ENCODE assay signal across 22 cellular contexts in the genomic region with DNA sequence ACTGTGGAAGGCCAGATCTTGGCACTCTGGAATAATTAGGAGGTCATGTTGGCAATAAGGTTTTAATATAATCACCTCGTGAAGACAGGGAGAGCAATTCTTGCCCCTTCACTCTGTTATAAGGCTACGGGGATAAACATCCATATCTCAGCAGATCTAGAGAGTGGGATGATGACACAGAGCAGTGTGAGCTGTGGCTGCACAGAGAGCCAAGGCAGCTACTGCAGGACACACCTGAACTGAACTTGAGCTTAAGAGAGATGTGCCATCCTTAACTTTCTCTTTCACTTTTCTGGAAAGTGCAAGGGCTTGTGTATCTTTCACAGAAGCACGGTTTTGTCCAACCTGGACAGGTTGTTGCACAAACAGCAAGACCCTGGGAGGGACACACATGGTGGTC.
A peak's percentile ranks its signal among the peaks of the same experiment; 100 is the strongest.
DNase-seq lines count a peak whose midpoint lies in the region; ATAC-seq and TF ChIP-seq lines count a peak whose summit lies in the region.
"Had no signal": no experiment of that assay in that cellular context is flagged by ENCODE, and none has a peak within 500 bp of the region (broad histone marks: within the 10 kb centered on the region; RNA-seq: fewer than 3 reads in every experiment).

No MANE protein-coding gene starts in this region.

- POLR2A ChIA-PET in activated CD4-positive, alpha-beta T cell treated with anti-CD3 and anti-CD28 coated beads, Interleukin-2, amount 10 ng/mL, durations not matched to agents 7 days and 5 days (lab: Charles Lee) = no interaction called here
- POLR2A ChIA-PET in activated CD8-positive, alpha-beta T cell treated with anti-CD3 and anti-CD28 coated beads, Interleukin-2, amount 10 ng/mL, durations not matched to agents 7 days and 5 days (lab: Charles Lee) = no interaction called here

- H3K4me1 ChIP-seq in CD4-positive, CD25-positive, alpha-beta regulatory T cell (ENCODE audit: control insufficient read depth, insufficient read depth, low read length, poor library complexity, severe bottlenecking) = peaks cover 14% of the 10 kb centered on the region
- no peaks in the 10 kb centered on the region for H3K4me1 ChIP-seq in neural progenitor cell
- H3K4me1 ChIP-seq: lower lobe of right lung, uterus had no signal

- no peak overlapping the region for H3K9ac ChIP-seq in neural progenitor cell
- H3K9ac ChIP-seq: GM23248 had no signal

- H3K9me3 ChIP-seq in CD4-positive, CD25-positive, alpha-beta regulatory T cell (ENCODE audit: control insufficient read depth in 2 of 2, low read length in 2 of 2) = no peaks in the 10 kb centered on the region
- no peaks in the 10 kb centered on the region for H3K9me3 ChIP-seq in neural progenitor cell (ENCODE audit: low read depth)
- H3K9me3 ChIP-seq: lower lobe of right lung, mucosa of descending colon, suprapubic skin, uterus had no signal

- no peaks in the 10 kb centered on the region for H3K27me3 Mint-ChIP-seq in activated CD4-positive, alpha-beta T cell treated with anti-CD3 and anti-CD28 coated beads, Interleukin-2, amount 10 ng/mL, durations not matched to agents 7 days and 5 days
- H3K27me3 Mint-ChIP-seq in CD4-positive, CD25-positive, alpha-beta regulatory T cell = no peaks in the 10 kb centered on the region
- H3K27me3 Mint-ChIP-seq in activated CD8-positive, alpha-beta T cell treated with anti-CD3 and anti-CD28 coated beads, Interleukin-2, amount 10 ng/mL, durations not matched to agents 7 days and 5 days (ENCODE audit: low read depth) = no peaks in the 10 kb centered on the region
- H3K27me3 Mint-ChIP-seq in neural progenitor cell (ENCODE audit: insufficient read depth, low read depth) = peaks cover 2% of the 10 kb centered on the region

- peaks cover 41% of the 10 kb centered on the region for H3K4me1 Mint-ChIP-seq in activated CD4-positive, alpha-beta T cell treated with anti-CD3 and anti-CD28 coated beads, Interleukin-2, amount 10 ng/mL, durations not matched to agents 7 days and 5 days
- peaks cover 2 to 27% (median 20%) of the 10 kb centered on the region in 4 donors for H3K4me1 Mint-ChIP-seq in CD4-positive, CD25-positive, alpha-beta regulatory T cell
- peaks cover 34% of the 10 kb centered on the region for H3K4me1 Mint-ChIP-seq in activated CD8-positive, alpha-beta T cell treated with anti-CD3 and anti-CD28 coated beads, Interleukin-2, amount 10 ng/mL, durations not matched to agents 7 days and 5 days (ENCODE audit: low read depth)
- H3K4me1 Mint-ChIP-seq in neural progenitor cell = no peaks in the 10 kb centered on the region
- H3K4me1 Mint-ChIP-seq: neural crest cell had no signal

- H3K36me3 ChIP-seq in CD4-positive, CD25-positive, alpha-beta regulatory T cell (ENCODE audit: control insufficient read depth, insufficient read depth, low read length) = no peaks in the 10 kb centered on the region
- no peaks in the 10 kb centered on the region for H3K36me3 ChIP-seq in neural progenitor cell
- H3K36me3 ChIP-seq: lower lobe of right lung, suprapubic skin, uterus had no signal

- H3K27ac Mint-ChIP-seq in activated CD4-positive, alpha-beta T cell treated with anti-CD3 and anti-CD28 coated beads, Interleukin-2, amount 10 ng/mL, durations not matched to agents 7 days and 5 days = peak overlapping the region; percentile 74
- H3K27ac Mint-ChIP-seq in CD4-positive, CD25-positive, alpha-beta regulatory T cell = peak overlapping the region; percentile 44 to 73 (median 61)
- peak overlapping the region; percentile 76 for H3K27ac Mint-ChIP-seq in activated CD8-positive, alpha-beta T cell treated with anti-CD3 and anti-CD28 coated beads, Interleukin-2, amount 10 ng/mL, durations not matched to agents 7 days and 5 days
- H3K27ac Mint-ChIP-seq in neural progenitor cell = no peak overlapping the region

- no peak overlapping the region for H3K27ac ChIP-seq in CD4-positive, CD25-positive, alpha-beta regulatory T cell (ENCODE audit: insufficient read depth, low read length, poor library complexity, severe bottlenecking)
- no peak overlapping the region for H3K27ac ChIP-seq in neural progenitor cell
- H3K27ac ChIP-seq: C4-2B, GM23248, lower lobe of right lung, suprapubic skin, uterus had no signal

- TF ChIP-seq CTCF in neural progenitor cell (IDR thresholded peaks at IDR 0.05) = no peak

- H3K4me3 Mint-ChIP-seq in activated CD4-positive, alpha-beta T cell treated with anti-CD3 and anti-CD28 coated beads, Interleukin-2, amount 10 ng/mL, durations not matched to agents 7 days and 5 days = peak overlapping the region; percentile 12
- no peak overlapping the region for H3K4me3 Mint-ChIP-seq in CD4-positive, CD25-positive, alpha-beta regulatory T cell
- H3K4me3 Mint-ChIP-seq in activated CD8-positive, alpha-beta T cell treated with anti-CD3 and anti-CD28 coated beads, Interleukin-2, amount 10 ng/mL, durations not matched to agents 7 days and 5 days = peak overlapping the region; percentile 27
- H3K4me3 Mint-ChIP-seq in neural progenitor cell = no peak overlapping the region
- H3K4me3 Mint-ChIP-seq: neural crest cell had no signal

- H2AFZ ChIP-seq in neural progenitor cell (replicated peaks) = no peak overlapping the region
- H2AFZ ChIP-seq: GM23248 had no signal

- no peaks in the 10 kb centered on the region for H3K36me3 Mint-ChIP-seq in activated CD4-positive, alpha-beta T cell treated with anti-CD3 and anti-CD28 coated beads, Interleukin-2, amount 10 ng/mL, durations not matched to agents 7 days and 5 days (ENCODE audit: low read depth)
- peaks cover 3% of the 10 kb centered on the region for H3K36me3 Mint-ChIP-seq in CD4-positive, CD25-positive, alpha-beta regulatory T cell
- peaks cover 3% of the 10 kb centered on the region for H3K36me3 Mint-ChIP-seq in activated CD8-positive, alpha-beta T cell treated with anti-CD3 and anti-CD28 coated beads, Interleukin-2, amount 10 ng/mL, durations not matched to agents 7 days and 5 days (ENCODE audit: low read depth)
- H3K36me3 Mint-ChIP-seq in neural progenitor cell = no peaks in the 10 kb centered on the region

- no peaks in the 10 kb centered on the region for H3F3A ChIP-seq in neural progenitor cell (ENCODE audit: low read depth)

- peaks cover 6% of the 10 kb centered on the region for H3K9me3 Mint-ChIP-seq in activated CD4-positive, alpha-beta T cell treated with anti-CD3 and anti-CD28 coated beads, Interleukin-2, amount 10 ng/mL, durations not matched to agents 7 days and 5 days
- peaks cover 0 to 2% (median 0%) of the 10 kb centered on the region in 7 donors for H3K9me3 Mint-ChIP-seq in CD4-positive, CD25-positive, alpha-beta regulatory T cell
- H3K9me3 Mint-ChIP-seq in activated CD8-positive, alpha-beta T cell treated with anti-CD3 and anti-CD28 coated beads, Interleukin-2, amount 10 ng/mL, durations not matched to agents 7 days and 5 days (ENCODE audit: insufficient read depth) = no peaks in the 10 kb centered on the region
- H3K9me3 Mint-ChIP-seq in neural progenitor cell = no peaks in the 10 kb centered on the region
- H3K9me3 Mint-ChIP-seq: neural crest cell had no signal

- peak in 1 of 2 donors; percentile 46 for ATAC-seq in CD4-positive, CD25-positive, alpha-beta regulatory T cell (ENCODE audit: low read depth in 2 of 2)
- ATAC-seq in activated CD8-positive, alpha-beta T cell treated with anti-CD3 and anti-CD28 coated beads, Interleukin-2, amount 10 ng/mL, durations not matched to agents 7 days and 5 days = peak; percentile 93
- ATAC-seq in GM21717 (IDR thresholded peaks at IDR 0.05; ENCODE audit: unreplicated experiment) = no peak
- ATAC-seq: esophagus mucosa, lower lobe of right lung, mucosa of descending colon had no signal

- no peaks in the 10 kb centered on the region for H3K27me3 ChIP-seq in CD4-positive, CD25-positive, alpha-beta regulatory T cell (ENCODE audit: control insufficient read depth, insufficient read depth, low read length)
- no peaks in the 10 kb centered on the region for H3K27me3 ChIP-seq in neural progenitor cell
- H3K27me3 ChIP-seq: suprapubic skin, uterus had no signal

- no peak overlapping the region for H3K4me2 ChIP-seq in neural progenitor cell

- no peaks in the 10 kb centered on the region for H4K20me1 ChIP-seq in neural progenitor cell (ENCODE audit: low read depth)

- CTCF ChIA-PET in activated CD4-positive, alpha-beta T cell treated with anti-CD3 and anti-CD28 coated beads, Interleukin-2, amount 10 ng/mL, durations not matched to agents 7 days and 5 days (lab: Charles Lee) = interaction anchor here (0.6 to 0.7 kb wide), 2 partner anchors 9 to 169 kb away, joined by 3 read pairs; no protein-coding TSS in a partner anchor
- CTCF ChIA-PET in activated CD8-positive, alpha-beta T cell treated with anti-CD3 and anti-CD28 coated beads, Interleukin-2, amount 10 ng/mL, durations not matched to agents 7 days and 5 days (lab: Charles Lee) = interaction anchor here (0.5 kb wide), 1 partner anchor 16 kb away, joined by 3 read pairs; no protein-coding TSS in a partner anchor

- no peaks in the 10 kb centered on the region for H3K79me2 ChIP-seq in neural progenitor cell (ENCODE audit: low read depth)

- peak overlapping the region; percentile 33 for H3K4me3 ChIP-seq in CD4-positive, CD25-positive, alpha-beta regulatory T cell (ENCODE audit: low read depth, low read length)
- H3K4me3 ChIP-seq in neural progenitor cell = no peak overlapping the region
- H3K4me3 ChIP-seq: GM23248, lower lobe of right lung, mucosa of descending colon, suprapubic skin, uterus had no signal

- DNase-seq in activated CD4-positive, alpha-beta T cell treated with anti-CD3 and anti-CD28 coated beads, Interleukin-2, amount 10 ng/mL, durations not matched to agents 7 days and 5 days = peak; percentile 45
- no peak for DNase-seq in activated CD4-positive, alpha-beta T cell treated with anti-CD3 and anti-CD28 coated beads for 4 hours
- DNase-seq in CD4-positive, CD25-positive, alpha-beta regulatory T cell = peak in 1 of 3 donors; percentile 76
- DNase-seq in OCI-M1 (lab: John Stamatoyannopoulos, UW) = peak; percentile 1
- peak; percentile 45 for DNase-seq in activated CD8-positive, alpha-beta T cell treated with anti-CD3 and anti-CD28 coated beads, Interleukin-2, amount 10 ng/mL, durations not matched to agents 7 days and 5 days
- DNase-seq in KG1 (lab: John Stamatoyannopoulos, UW) = no peak
- DNase-seq in neural progenitor cell (ENCODE audit: low spot score) = no peak
- DNase-seq: ACHN; effector CD8-positive, alpha-beta T cell; foreskin melanocyte; GM23248; hippocampal formation; lower lobe of right lung; mucosa of descending colon; NCI-H1105; NCI-H446 treated with DMSO at 0.1 percent for 48 hours; uterus had no signal

Comparison
In these comparisons a context has a peak if more than half of its experiments do, and no peak if none do; other contexts are left out.
1. DNase-seq: peak in activated CD4-positive, alpha-beta T cell treated with anti-CD3 and anti-CD28 coated beads, Interleukin-2, amount 10 ng/mL, durations not matched to agents 7 days and 5 days (single experiment), OCI-M1 (single experiment) and activated CD8-positive, alpha-beta T cell treated with anti-CD3 and anti-CD28 coated beads, Interleukin-2, amount 10 ng/mL, durations not matched to agents 7 days and 5 days (single experiment); none in activated CD4-positive, alpha-beta T cell treated with anti-CD3 and anti-CD28 coated beads for 4 hours (0 of 2), KG1 (single experiment) and neural progenitor cell (single experiment).
2. H3K4me3 Mint-ChIP-seq: peak in activated CD4-positive, alpha-beta T cell treated with anti-CD3 and anti-CD28 coated beads, Interleukin-2, amount 10 ng/mL, durations not matched to agents 7 days and 5 days (single experiment) and activated CD8-positive, alpha-beta T cell treated with anti-CD3 and anti-CD28 coated beads, Interleukin-2, amount 10 ng/mL, durations not matched to agents 7 days and 5 days (single experiment); none in CD4-positive, CD25-positive, alpha-beta regulatory T cell (0 of 4) and neural progenitor cell (single experiment).